Comparison of ENCODE assay signal across 13 cellular contexts in the genomic region with DNA sequence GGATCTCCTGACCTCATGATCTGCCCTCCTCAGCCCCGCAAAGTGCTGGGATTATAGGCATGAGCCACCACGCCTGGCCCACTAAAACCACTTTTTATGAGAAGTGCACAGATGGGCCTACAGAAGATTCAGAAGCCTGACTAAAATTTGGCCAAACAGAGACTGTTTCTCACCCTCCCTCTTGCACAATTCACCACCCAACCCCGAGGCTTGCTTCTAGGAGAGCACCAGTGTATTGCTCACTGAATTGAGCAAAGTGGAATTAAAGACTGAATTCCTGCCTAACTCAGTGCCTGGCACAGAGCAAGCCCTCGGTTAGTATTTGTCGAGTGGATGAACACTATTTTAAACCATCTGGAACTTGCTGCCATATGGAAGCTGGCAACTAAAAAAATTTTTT. TPM values are rescaled to one million over a fixed set of nuclear protein-coding genes. Genes with fewer than 3 reads are reported as not detected.
DNase-seq lines count a peak whose midpoint lies in the region; ATAC-seq and TF ChIP-seq lines count a peak whose summit lies in the region.
"Had no signal": no experiment of that assay in that cellular context is flagged by ENCODE, and none has a peak within 500 bp of the region (broad histone marks: within the 10 kb centered on the region; RNA-seq: fewer than 3 reads in every experiment).

No MANE protein-coding gene starts in this region.

- H3K27ac ChIP-seq in parathyroid adenoma: peak overlapping the region; percentile 88

- peaks cover 11% of the 10 kb centered on the region for H3K4me1 ChIP-seq in parathyroid adenoma

- H3K27me3 Mint-ChIP-seq in CD14-positive monocyte (ENCODE audit: low read depth in 3 of 3): peaks cover 0 to 1% (median 0%) of the 10 kb centered on the region in 3 donors
- H3K27me3 Mint-ChIP-seq in dendritic cell treated with granulocyte-macrophage colony-stimulating factor and Interleukin-4, amounts not matched to agents 40 ng/mL and 50 ng/mL, for 4 days: no peaks in the 10 kb centered on the region
- H3K27me3 Mint-ChIP-seq: IgD-negative memory B cell had no signal

- DNase-seq in CD14-positive monocyte (ENCODE audit: low spot score) (peak; percentile 86), NCI-H226 (peak; percentile 52), NCI-H526 (lab: John Stamatoyannopoulos, UW) (no peak)
- DNase-seq in activated CD4-positive, alpha-beta T cell treated with anti-CD3 and anti-CD28 coated beads, Interleukin-2, amount 50 U/mL, for 48 hours: no peak
- DNase-seq: activated T-cell treated with anti-CD3 and anti-CD28 coated beads, Interleukin-2, amount 50 U/mL, for 1 hour; NCI-H1436 had no signal

- H3K4me3 Mint-ChIP-seq in CD14-positive monocyte: peak overlapping the region; percentile 37 to 43
- H3K4me3 Mint-ChIP-seq in dendritic cell treated with granulocyte-macrophage colony-stimulating factor and Interleukin-4, amounts not matched to agents 40 ng/mL and 50 ng/mL, for 4 days: no peak overlapping the region
- H3K4me3 Mint-ChIP-seq: IgD-negative memory B cell had no signal

- peak overlapping the region; percentile 96 to 99 (median 98) for H3K27ac Mint-ChIP-seq in CD14-positive monocyte
- H3K27ac Mint-ChIP-seq in dendritic cell treated with granulocyte-macrophage colony-stimulating factor and Interleukin-4, amounts not matched to agents 40 ng/mL and 50 ng/mL, for 4 days: peak overlapping the region; percentile 83
- H3K27ac Mint-ChIP-seq: IgD-negative memory B cell had no signal

- H3K4me2 ChIP-seq in parathyroid adenoma (ENCODE audit: low read length): no peak overlapping the region

- H3K9ac ChIP-seq in parathyroid adenoma: no peak overlapping the region

- H3K36me3 ChIP-seq in parathyroid adenoma (ENCODE audit: control insufficient read depth, insufficient read depth, low read length): no peaks in the 10 kb centered on the region

- TF ChIP-seq CTCF in CD14-positive monocyte (IDR thresholded peaks at IDR 0.05): no peak
- TF ChIP-seq CTCF in parathyroid adenoma (IDR thresholded peaks at IDR 0.05): no peak

- H3K4me1 Mint-ChIP-seq in CD14-positive monocyte: peaks cover 69% of the 10 kb centered on the region
- H3K4me1 Mint-ChIP-seq in dendritic cell treated with granulocyte-macrophage colony-stimulating factor and Interleukin-4, amounts not matched to agents 40 ng/mL and 50 ng/mL, for 4 days (ENCODE audit: low read depth): peaks cover 55% of the 10 kb centered on the region

- no peaks in the 10 kb centered on the region for H3K9me3 Mint-ChIP-seq in CD14-positive monocyte
- H3K9me3 Mint-ChIP-seq in dendritic cell treated with granulocyte-macrophage colony-stimulating factor and Interleukin-4, amounts not matched to agents 40 ng/mL and 50 ng/mL, for 4 days: no peaks in the 10 kb centered on the region
- H3K9me3 Mint-ChIP-seq: neural crest cell had no signal

- ATAC-seq in GM18520 (IDR thresholded peaks at IDR 0.05; ENCODE audit: unreplicated experiment): no peak
- no peak for ATAC-seq in activated CD4-positive, CD25-positive, alpha-beta regulatory T cell treated with anti-CD3 and anti-CD28 coated beads, Interleukin-2, amount 50 U/mL, for 24 hours
- ATAC-seq: Panc1 had no signal

- no peaks in the 10 kb centered on the region for H3K9me3 ChIP-seq in parathyroid adenoma (ENCODE audit: control insufficient read depth, low read length)

- intact Hi-C loops in CD14-positive monocyte (cut with micrococcal nuclease): loop anchor here (2.0 to 10.0 kb wide), 3 partner anchors 15 to 697 kb away; no protein-coding TSS in a partner anchor
- intact Hi-C loops in dendritic cell treated with granulocyte-macrophage colony-stimulating factor and Interleukin-4, amounts not matched to agents 40 ng/mL and 50 ng/mL, for 4 days (cut with micrococcal nuclease): no loop called here

- peak overlapping the region; percentile 78 for H2AFZ ChIP-seq in parathyroid adenoma

- H3K27me3 ChIP-seq in parathyroid adenoma (ENCODE audit: control insufficient read depth, insufficient read depth, low read length): no peaks in the 10 kb centered on the region

- no peak overlapping the region for H3K4me3 ChIP-seq in parathyroid adenoma (ENCODE audit: low read depth, low read length)

- peaks cover 2 to 3% of the 10 kb centered on the region in 2 donors for H3K36me3 Mint-ChIP-seq in CD14-positive monocyte
- peaks cover 3% of the 10 kb centered on the region for H3K36me3 Mint-ChIP-seq in dendritic cell treated with granulocyte-macrophage colony-stimulating factor and Interleukin-4, amounts not matched to agents 40 ng/mL and 50 ng/mL, for 4 days (ENCODE audit: low read depth)

- H3K79me2 ChIP-seq in parathyroid adenoma: no peaks in the 10 kb centered on the region

RNA-seq across cellular contexts. Expression of a gene that starts 3.4 kb away (rescaled TPM):
- 10 to 100 TPM; 14.6 to 16.3 TPM for polyA plus RNA-seq in CD14-positive monocyte

RNA-seq across cellular contexts. Expression of a gene that starts 16.3 kb away (rescaled TPM):
- 10 to 100 TPM; 45.4 to 52.2 TPM for polyA plus RNA-seq in CD14-positive monocyte

Comparison
In these comparisons a context has a peak if more than half of its experiments do, and no peak if none do; other contexts are left out.
1. DNase-seq: peak in CD14-positive monocyte (single experiment) and NCI-H226 (single experiment); none in NCI-H526 (0 of 2) and activated CD4-positive, alpha-beta T cell treated with anti-CD3 and anti-CD28 coated beads, Interleukin-2, amount 50 U/mL, for 48 hours (0 of 2).